ENCODE assay signal across 9 cellular contexts in the genomic region with DNA sequence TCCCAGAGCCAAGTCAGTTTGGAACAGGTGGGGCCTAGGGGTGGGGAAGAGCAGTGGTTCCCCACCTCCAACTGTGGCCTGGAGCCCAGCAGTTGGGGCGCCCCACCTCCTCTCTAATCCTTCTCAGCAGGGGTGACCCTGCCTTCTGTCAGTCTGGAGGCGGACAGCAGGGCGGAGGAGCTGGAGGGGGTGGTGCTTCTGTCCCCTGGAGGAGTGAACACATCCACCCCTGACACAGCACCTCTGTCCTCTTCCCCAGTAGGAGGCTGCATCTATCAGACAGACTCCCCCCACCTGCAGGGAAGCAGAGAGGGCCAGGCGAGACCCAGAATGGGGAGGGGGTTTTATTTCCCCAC.
DNase-seq lines count a peak whose midpoint lies in the region; ATAC-seq and TF ChIP-seq lines count a peak whose summit lies in the region.
"Had no signal": no experiment of that assay in that cellular context is flagged by ENCODE, and none has a peak within 500 bp of the region (broad histone marks: within the 10 kb centered on the region; RNA-seq: fewer than 3 reads in every experiment).

No MANE protein-coding gene starts in this region.

- H3K9me3 Mint-ChIP-seq in WTC11, result no peaks in the 10 kb centered on the region
- H3K9me3 Mint-ChIP-seq in activated naive CD4-positive, alpha-beta T cell treated with anti-CD3 and anti-CD28 coated beads for 36 hours, result no peaks in the 10 kb centered on the region
- H3K9me3 Mint-ChIP-seq: activated B cell treated with CpG ODN at 0.5 μM for 24 hours had no signal

- H3K4me3 Mint-ChIP-seq in WTC11, result no peak overlapping the region
- H3K4me3 Mint-ChIP-seq in activated naive CD4-positive, alpha-beta T cell treated with anti-CD3 and anti-CD28 coated beads for 36 hours, result no peak overlapping the region
- H3K4me3 Mint-ChIP-seq: activated B cell treated with CpG ODN at 0.5 μM for 24 hours had no signal

- ATAC-seq in WTC11, result peak; percentile 47
- ATAC-seq in HG02970 (IDR thresholded peaks at IDR 0.05; ENCODE audit: low FRiP score, unreplicated experiment), result no peak
- ATAC-seq in HG03139 (IDR thresholded peaks at IDR 0.05; ENCODE audit: unreplicated experiment), result no peak

- H3K4me3 ChIP-seq in iPS-18c (ENCODE audit: insufficient read depth, low read depth, low read length), result peak overlapping the region; percentile 24; the same call in 1 of the 2 replicates
- no peak overlapping the region for H3K4me3 ChIP-seq in skin epidermis

- CTCF ChIA-PET in WTC11 (lab: Charles Lee), result interaction anchor here (0.7 to 7.4 kb wide), 17 partner anchors 10 to 518 kb away, joined by 3 to 59 read pairs (median 7); no protein-coding TSS in a partner anchor
- CTCF ChIA-PET in GM10248 (lab: Yijun Ruan, JAX), result interaction anchor here (0.7 kb wide), 1 partner anchor 14 kb away, joined by 3 read pairs; no protein-coding TSS in a partner anchor
- CTCF ChIA-PET in activated naive CD4-positive, alpha-beta T cell treated with anti-CD3 and anti-CD28 coated beads for 36 hours (lab: Charles Lee), result no interaction called here

- H3K9me3 ChIP-seq in iPS-18c (ENCODE audit: control insufficient read depth, insufficient read depth, low read length), result no peaks in the 10 kb centered on the region

- POLR2A ChIA-PET in WTC11 (lab: Charles Lee), result interaction anchor here (1.7 kb wide), 1 partner anchor 36 kb away, joined by 5 read pairs; no protein-coding TSS in a partner anchor
- POLR2A ChIA-PET in GM10248 (lab: Yijun Ruan, JAX), result no interaction called here

- H3K27ac ChIP-seq in skin epidermis, result peak overlapping the region in 14 of 21 experiments; percentile 13 to 89 (median 72)

- peak; percentile 9 for DNase-seq in HCEC 1CT
- no peak for DNase-seq in WTC11 (ENCODE audit: low spot score)
- no peak for DNase-seq in GM10248 (ENCODE audit: extremely low spot score)
- DNase-seq in activated naive CD4-positive, alpha-beta T cell treated with anti-CD3 and anti-CD28 coated beads for 36 hours, result no peak
- DNase-seq: activated B cell treated with CpG ODN at 0.5 μM for 24 hours had no signal

- intact Hi-C loops in activated naive CD4-positive, alpha-beta T cell treated with anti-CD3 and anti-CD28 coated beads for 36 hours (cut with micrococcal nuclease), result no loop called here

- H3K27me3 Mint-ChIP-seq in WTC11 (ENCODE audit: low read depth), result no peaks in the 10 kb centered on the region
- H3K27me3 Mint-ChIP-seq in activated naive CD4-positive, alpha-beta T cell treated with anti-CD3 and anti-CD28 coated beads for 36 hours (ENCODE audit: low read depth), result no peaks in the 10 kb centered on the region
- H3K27me3 Mint-ChIP-seq: activated B cell treated with CpG ODN at 0.5 μM for 24 hours had no signal

- peaks cover 6% of the 10 kb centered on the region for H3K36me3 Mint-ChIP-seq in WTC11
- no peaks in the 10 kb centered on the region for H3K36me3 Mint-ChIP-seq in activated naive CD4-positive, alpha-beta T cell treated with anti-CD3 and anti-CD28 coated beads for 36 hours (ENCODE audit: low read depth)

- H3K27ac Mint-ChIP-seq in WTC11, result no peak overlapping the region
- H3K27ac Mint-ChIP-seq in activated naive CD4-positive, alpha-beta T cell treated with anti-CD3 and anti-CD28 coated beads for 36 hours, result no peak overlapping the region
- H3K27ac Mint-ChIP-seq: activated B cell treated with CpG ODN at 0.5 μM for 24 hours had no signal

- H3K4me1 Mint-ChIP-seq in WTC11, result peaks cover 49% of the 10 kb centered on the region
- H3K4me1 Mint-ChIP-seq in activated naive CD4-positive, alpha-beta T cell treated with anti-CD3 and anti-CD28 coated beads for 36 hours (ENCODE audit: low read depth), result peaks cover 39% of the 10 kb centered on the region

- TF ChIP-seq CTCF in WTC11 (IDR thresholded peaks at IDR 0.05) (no peak), GM10248 (IDR thresholded peaks at IDR 0.05; ENCODE audit: control extremely low read depth, extremely low read depth, low read depth, missing control alignments) (no peak)

TF ChIP-seq in WTC11, 78 proteins besides CTCF, POLR2A, EP300 and RAD21:
- TF ChIP-seq, protein P1, sequence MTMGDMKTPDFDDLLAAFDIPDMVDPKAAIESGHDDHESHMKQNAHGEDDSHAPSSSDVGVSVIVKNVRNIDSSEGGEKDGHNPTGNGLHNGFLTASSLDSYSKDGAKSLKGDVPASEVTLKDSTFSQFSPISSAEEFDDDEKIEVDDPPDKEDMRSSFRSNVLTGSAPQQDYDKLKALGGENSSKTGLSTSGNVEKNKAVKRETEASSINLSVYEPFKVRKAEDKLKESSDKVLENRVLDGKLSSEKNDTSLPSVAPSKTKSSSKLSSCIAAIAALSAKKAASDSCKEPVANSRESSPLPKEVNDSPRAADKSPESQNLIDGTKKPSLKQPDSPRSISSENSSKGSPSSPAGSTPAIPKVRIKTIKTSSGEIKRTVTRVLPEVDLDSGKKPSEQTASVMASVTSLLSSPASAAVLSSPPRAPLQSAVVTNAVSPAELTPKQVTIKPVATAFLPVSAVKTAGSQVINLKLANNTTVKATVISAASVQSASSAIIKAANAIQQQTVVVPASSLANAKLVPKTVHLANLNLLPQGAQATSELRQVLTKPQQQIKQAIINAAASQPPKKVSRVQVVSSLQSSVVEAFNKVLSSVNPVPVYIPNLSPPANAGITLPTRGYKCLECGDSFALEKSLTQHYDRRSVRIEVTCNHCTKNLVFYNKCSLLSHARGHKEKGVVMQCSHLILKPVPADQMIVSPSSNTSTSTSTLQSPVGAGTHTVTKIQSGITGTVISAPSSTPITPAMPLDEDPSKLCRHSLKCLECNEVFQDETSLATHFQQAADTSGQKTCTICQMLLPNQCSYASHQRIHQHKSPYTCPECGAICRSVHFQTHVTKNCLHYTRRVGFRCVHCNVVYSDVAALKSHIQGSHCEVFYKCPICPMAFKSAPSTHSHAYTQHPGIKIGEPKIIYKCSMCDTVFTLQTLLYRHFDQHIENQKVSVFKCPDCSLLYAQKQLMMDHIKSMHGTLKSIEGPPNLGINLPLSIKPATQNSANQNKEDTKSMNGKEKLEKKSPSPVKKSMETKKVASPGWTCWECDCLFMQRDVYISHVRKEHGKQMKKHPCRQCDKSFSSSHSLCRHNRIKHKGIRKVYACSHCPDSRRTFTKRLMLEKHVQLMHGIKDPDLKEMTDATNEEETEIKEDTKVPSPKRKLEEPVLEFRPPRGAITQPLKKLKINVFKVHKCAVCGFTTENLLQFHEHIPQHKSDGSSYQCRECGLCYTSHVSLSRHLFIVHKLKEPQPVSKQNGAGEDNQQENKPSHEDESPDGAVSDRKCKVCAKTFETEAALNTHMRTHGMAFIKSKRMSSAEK (CRISPR knock-in tag; IDR thresholded peaks at IDR 0.05; ENCODE audit: borderline replicate concordance), result no peak
- peak; percentile 57 for TF ChIP-seq ZNF423 (CRISPR knock-in tag; IDR thresholded peaks at IDR 0.05)
